In the genomic region with DNA sequence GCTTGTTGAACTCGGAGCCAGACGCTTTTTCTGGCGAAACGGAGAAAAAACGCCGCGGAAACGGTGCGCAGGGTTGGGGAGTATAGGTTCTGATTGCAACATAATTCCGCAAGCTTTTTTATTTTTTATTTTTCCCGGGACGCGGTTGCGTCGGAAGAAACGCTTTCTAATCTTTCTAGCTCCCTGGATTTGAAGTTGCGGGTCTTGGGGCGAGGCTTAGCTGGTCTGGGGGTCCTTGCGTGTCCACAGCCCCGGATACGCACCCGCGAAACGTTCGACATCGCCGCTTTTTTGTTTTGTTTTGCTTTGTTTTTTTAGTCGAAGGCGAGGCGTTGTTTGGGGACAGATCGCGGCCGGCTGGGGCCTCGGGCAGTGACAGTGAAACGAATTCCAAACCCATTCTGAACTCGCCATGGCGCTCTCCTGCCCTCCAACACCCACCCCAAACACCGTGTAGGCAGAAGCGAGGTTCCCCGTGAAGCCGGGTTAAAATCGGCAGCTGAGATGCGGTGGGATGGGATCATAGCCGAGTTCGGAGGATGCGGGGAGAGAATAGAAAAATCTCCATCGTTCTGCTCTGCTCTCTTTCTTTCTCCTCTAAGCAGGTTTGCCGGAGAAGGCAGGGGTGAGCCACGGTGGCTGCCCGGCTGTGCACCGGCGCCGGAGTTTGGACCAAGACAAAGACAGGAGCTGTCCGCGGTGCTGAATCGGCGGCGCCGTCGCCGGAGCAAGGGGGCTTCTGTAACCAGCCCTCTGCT, we compare ENCODE assay signal across 8 cellular contexts. TPM values are rescaled to one million over a fixed set of nuclear protein-coding genes. Genes with fewer than 3 reads are reported as not detected.
A peak's percentile ranks its signal among the peaks of the same experiment; 100 is the strongest.
DNase-seq lines count a peak whose midpoint lies in the region; ATAC-seq and TF ChIP-seq lines count a peak whose summit lies in the region.

No MANE protein-coding gene starts in this region.

- no peak for TF ChIP-seq CTCF in heart right ventricle (IDR thresholded peaks at IDR 0.05)

- DNase-seq in NCI-H510A treated with DMSO at 0.1 percent for 48 hours (lab: John Stamatoyannopoulos, UW) (peak; percentile 40), NCI-H510A (lab: John Stamatoyannopoulos, UW) (no peak), heart right ventricle (peak; percentile 46 to 55), middle frontal gyrus (ENCODE audit: extremely low spot score, low spot score) (no peak), NAMALWA (ENCODE audit: low spot score) (no peak)
- peak; percentile 42 to 51 for DNase-seq in activated CD4-positive, alpha-beta T cell treated with anti-CD3 and anti-CD28 coated beads, Interleukin-2, amount 50 U/mL, for 48 hours
- DNase-seq in stimulated activated CD4-positive, alpha-beta T cell treated with anti-CD3 and anti-CD28 coated beads, Interleukin-4, amount 100 ng/mL, for 1 hour = peak; percentile 50

- H3K4me1 ChIP-seq in heart right ventricle = peaks cover 0 to 6% (median 0%) of the 10 kb centered on the region in 9 donors

- H3K4me3 ChIP-seq in heart right ventricle = no peak overlapping the region

- H3K9me3 ChIP-seq in heart right ventricle = no peaks in the 10 kb centered on the region

- peaks cover 23 to 98% (median 96%) of the 10 kb centered on the region in 7 donors for H3K27me3 ChIP-seq in heart right ventricle

- 1 to 2% methylated on average over 61 of the region's 61 CpGs for WGBS in heart right ventricle, 2 donors

- ATAC-seq in heart right ventricle = peak in 3 of 8 donors; percentile 47 to 58 (median 58)
- ATAC-seq in HG02642 (IDR thresholded peaks at IDR 0.05; ENCODE audit: poor library complexity, unreplicated experiment) = no peak

- no peaks in the 10 kb centered on the region for H3K36me3 ChIP-seq in heart right ventricle

- H3K27ac ChIP-seq in heart right ventricle = no peak overlapping the region

- intact Hi-C loops in heart right ventricle (cut with DNase I) = no loop called here

RNA-seq across cellular contexts. Expression of a gene that starts 8.1 kb away (rescaled TPM):
- total RNA-seq in heart right ventricle = not detected
- polyA plus RNA-seq in heart right ventricle = not detected

RNA-seq across cellular contexts. Expression of a gene that starts 57.6 kb away (rescaled TPM):
- 10 to 100 TPM in 7 of 10 donors, 1 to 10 TPM in 3; 4.0 to 23.4 (median 15.3) TPM for total RNA-seq in heart right ventricle
- polyA plus RNA-seq in heart right ventricle = 1 to 10 TPM; 2.0 to 3.3 TPM

Comparison
In these comparisons a context has a peak if more than half of its experiments do, and no peak if none do; other contexts are left out.
1. DNase-seq: peak in NCI-H510A treated with DMSO at 0.1 percent for 48 hours (single experiment), activated CD4-positive, alpha-beta T cell treated with anti-CD3 and anti-CD28 coated beads, Interleukin-2, amount 50 U/mL, for 48 hours (2 of 2), heart right ventricle (2 of 2) and stimulated activated CD4-positive, alpha-beta T cell treated with anti-CD3 and anti-CD28 coated beads, Interleukin-4, amount 100 ng/mL, for 1 hour (single experiment); none in NCI-H510A (single experiment), middle frontal gyrus (single experiment) and NAMALWA (single experiment).